ENCODE assay signal across 1 cellular context in the genomic region with DNA sequence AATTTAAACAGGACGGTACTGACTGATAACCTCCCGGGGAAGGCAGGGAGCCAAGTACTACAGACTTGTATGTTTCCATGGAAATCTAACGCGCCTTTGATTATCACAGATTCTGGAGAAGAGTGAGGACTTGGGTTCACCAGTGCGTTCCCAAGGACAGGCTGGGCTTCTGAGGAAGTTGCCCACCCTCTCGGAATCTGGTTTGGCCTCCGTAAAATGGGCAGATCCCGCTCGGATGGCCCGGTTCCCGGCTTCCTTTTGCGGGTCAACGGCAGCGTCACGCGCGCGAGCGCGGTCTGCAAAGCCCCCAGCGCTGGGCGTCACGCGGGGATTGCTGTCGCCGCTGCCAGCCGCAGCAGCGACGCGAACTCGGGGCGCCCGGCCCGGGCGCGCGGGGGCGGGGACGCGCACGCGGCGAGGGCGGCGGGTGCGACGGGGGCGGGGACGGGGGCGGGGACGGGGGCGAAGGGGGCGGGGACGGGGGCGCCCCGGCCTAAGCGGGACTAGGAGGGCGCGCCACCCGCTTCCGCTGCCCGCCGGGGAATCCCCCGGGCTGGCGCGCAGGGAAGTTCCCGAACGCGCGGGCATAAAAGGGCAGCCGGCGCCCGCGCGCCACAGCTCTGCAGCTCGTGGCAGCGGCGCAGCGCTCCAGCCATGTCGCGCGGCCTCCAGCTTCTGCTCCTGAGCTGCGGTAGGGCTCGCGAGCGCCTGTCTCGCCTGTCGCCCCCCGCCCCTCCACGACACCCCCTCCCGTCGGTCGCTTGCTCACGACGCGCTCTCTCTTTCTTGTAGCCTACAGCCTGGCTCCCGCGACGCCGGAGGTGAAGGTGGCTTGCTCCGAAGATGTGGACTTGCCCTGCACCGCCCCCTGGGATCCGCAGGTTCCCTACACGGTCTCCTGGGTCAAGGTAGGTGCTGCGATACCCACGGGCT.
TF ChIP-seq lines count a peak whose summit lies in the region.

A gene with protein sequence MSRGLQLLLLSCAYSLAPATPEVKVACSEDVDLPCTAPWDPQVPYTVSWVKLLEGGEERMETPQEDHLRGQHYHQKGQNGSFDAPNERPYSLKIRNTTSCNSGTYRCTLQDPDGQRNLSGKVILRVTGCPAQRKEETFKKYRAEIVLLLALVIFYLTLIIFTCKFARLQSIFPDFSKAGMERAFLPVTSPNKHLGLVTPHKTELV (plus strand): TSS at position 615 of the 933 bp plus-strand sequence. CDS start 40 bp downstream, at position 655.

TF ChIP-seq in HepG2, 621 proteins besides CTCF, POLR2A, EP300 and RAD21 (continued from another document and continues in another):
- no peak for TF ChIP-seq TEF (CRISPR knock-in tag; IDR thresholded peaks at IDR 0.05)
- no peak for TF ChIP-seq MLLT10 (CRISPR knock-in tag; IDR thresholded peaks at IDR 0.05)
- TF ChIP-seq SRF (IDR thresholded peaks at IDR 0.05; ENCODE audit: low read depth, low read length) = no peak
- no peak; the same call in 1 of the 2 replicates for TF ChIP-seq TRIM24 (CRISPR knock-in tag; IDR thresholded peaks at IDR 0.05)
- TF ChIP-seq POLR2AphosphoS5 (IDR thresholded peaks at IDR 0.05; ENCODE audit: low read depth, low read length) = no peak
- TF ChIP-seq JARID2 (CRISPR knock-in tag; IDR thresholded peaks at IDR 0.05; ENCODE audit: insufficient replicate concordance) = no peak
- no peak for TF ChIP-seq ARNTL (CRISPR knock-in tag; IDR thresholded peaks at IDR 0.05)
- TF ChIP-seq GATA4 (IDR thresholded peaks at IDR 0.05; ENCODE audit: borderline replicate concordance, low read depth) = no peak
- TF ChIP-seq MTA1 (CRISPR knock-in tag; IDR thresholded peaks at IDR 0.05; ENCODE audit: borderline replicate concordance) = no peak
- TF ChIP-seq RXRB (CRISPR knock-in tag; IDR thresholded peaks at IDR 0.05; ENCODE audit: borderline replicate concordance) = no peak
- no peak for TF ChIP-seq ZNF614 (CRISPR knock-in tag; IDR thresholded peaks at IDR 0.05; ENCODE audit: borderline replicate concordance)
- TF ChIP-seq ZNF34 (CRISPR knock-in tag; IDR thresholded peaks at IDR 0.05; ENCODE audit: borderline replicate concordance) = no peak
- no peak for TF ChIP-seq ATF1 (CRISPR knock-in tag; IDR thresholded peaks at IDR 0.05)
- TF ChIP-seq ZNF33B (CRISPR knock-in tag; IDR thresholded peaks at IDR 0.05) = no peak
- TF ChIP-seq ZNF790 (CRISPR knock-in tag; IDR thresholded peaks at IDR 0.05; ENCODE audit: borderline replicate concordance) = no peak
- no peak for TF ChIP-seq ZNF674 (CRISPR knock-in tag; IDR thresholded peaks at IDR 0.05; ENCODE audit: low read depth)
- TF ChIP-seq ZNF710 (CRISPR knock-in tag; IDR thresholded peaks at IDR 0.05; ENCODE audit: borderline replicate concordance) = no peak
- no peak for TF ChIP-seq HNRNPL (IDR thresholded peaks at IDR 0.05; ENCODE audit: low read depth, low read length)
- TF ChIP-seq TFE3 (CRISPR knock-in tag; IDR thresholded peaks at IDR 0.05) = no peak
- no peak for TF ChIP-seq ZNF263 (CRISPR knock-in tag; IDR thresholded peaks at IDR 0.05)
- 0 out of 2 replicates have a peak, but pooled peaks have one; percentile 12 for TF ChIP-seq SIN3A (IDR thresholded peaks at IDR 0.05; ENCODE audit: borderline replicate concordance, low read depth, low read length)
- TF ChIP-seq SAFB2 (CRISPR knock-in tag; IDR thresholded peaks at IDR 0.05; ENCODE audit: borderline replicate concordance, low read depth) = no peak
- TF ChIP-seq SP1 (IDR thresholded peaks at IDR 0.05) = no peak
- TF ChIP-seq SP1 (CRISPR knock-in tag; IDR thresholded peaks at IDR 0.05) = no peak
- no peak for TF ChIP-seq TCF7 (IDR thresholded peaks at IDR 0.05; ENCODE audit: low read depth)
- TF ChIP-seq ATRX (CRISPR knock-in tag; IDR thresholded peaks at IDR 0.05; ENCODE audit: borderline replicate concordance) = no peak
- no peak; the same call in 1 of the 2 replicates for TF ChIP-seq SAP130 (CRISPR knock-in tag; IDR thresholded peaks at IDR 0.05; ENCODE audit: low read depth)
- no peak for TF ChIP-seq ZNF10 (CRISPR knock-in tag; IDR thresholded peaks at IDR 0.05; ENCODE audit: borderline replicate concordance, low read depth)
- no peak for TF ChIP-seq POLR2AphosphoS2 (IDR thresholded peaks at IDR 0.05; ENCODE audit: low read depth, low read length)
- no peak for TF ChIP-seq ZBTB20 (CRISPR knock-in tag; IDR thresholded peaks at IDR 0.05; ENCODE audit: borderline replicate concordance, low read depth)
- no peak for TF ChIP-seq ZBTB21 (CRISPR knock-in tag; IDR thresholded peaks at IDR 0.05)
- no peak for TF ChIP-seq MATR3 (CRISPR knock-in tag; IDR thresholded peaks at IDR 0.05)
- no peak for TF ChIP-seq ZNF652 (CRISPR knock-in tag; IDR thresholded peaks at IDR 0.05; ENCODE audit: borderline replicate concordance, low read depth)
- TF ChIP-seq GATAD1 (CRISPR knock-in tag; IDR thresholded peaks at IDR 0.05) = no peak
- TF ChIP-seq ZNF543 (CRISPR knock-in tag; IDR thresholded peaks at IDR 0.05) = no peak
- TF ChIP-seq ZNF260 (CRISPR knock-in tag; IDR thresholded peaks at IDR 0.05; ENCODE audit: borderline replicate concordance, low read depth) = no peak
- TF ChIP-seq ZNF383 (CRISPR knock-in tag; IDR thresholded peaks at IDR 0.05; ENCODE audit: borderline replicate concordance) = no peak
- TF ChIP-seq CENPT (CRISPR knock-in tag; IDR thresholded peaks at IDR 0.05; ENCODE audit: low read depth) = no peak
- TF ChIP-seq ZNF225 (CRISPR knock-in tag; IDR thresholded peaks at IDR 0.05) = no peak
- 0 out of 2 replicates have a peak, but pooled peaks have one; percentile 61 for TF ChIP-seq ZNF253 (CRISPR knock-in tag; IDR thresholded peaks at IDR 0.05; ENCODE audit: borderline replicate concordance)
- TF ChIP-seq ZNF234 (CRISPR knock-in tag; conservative IDR thresholded peaks at IDR 0.05) = no peak
- TF ChIP-seq ZBTB7B (CRISPR knock-in tag; IDR thresholded peaks at IDR 0.05) = 0 out of 2 replicates have a peak, but pooled peaks have one; percentile 11
- TF ChIP-seq, protein P1, sequence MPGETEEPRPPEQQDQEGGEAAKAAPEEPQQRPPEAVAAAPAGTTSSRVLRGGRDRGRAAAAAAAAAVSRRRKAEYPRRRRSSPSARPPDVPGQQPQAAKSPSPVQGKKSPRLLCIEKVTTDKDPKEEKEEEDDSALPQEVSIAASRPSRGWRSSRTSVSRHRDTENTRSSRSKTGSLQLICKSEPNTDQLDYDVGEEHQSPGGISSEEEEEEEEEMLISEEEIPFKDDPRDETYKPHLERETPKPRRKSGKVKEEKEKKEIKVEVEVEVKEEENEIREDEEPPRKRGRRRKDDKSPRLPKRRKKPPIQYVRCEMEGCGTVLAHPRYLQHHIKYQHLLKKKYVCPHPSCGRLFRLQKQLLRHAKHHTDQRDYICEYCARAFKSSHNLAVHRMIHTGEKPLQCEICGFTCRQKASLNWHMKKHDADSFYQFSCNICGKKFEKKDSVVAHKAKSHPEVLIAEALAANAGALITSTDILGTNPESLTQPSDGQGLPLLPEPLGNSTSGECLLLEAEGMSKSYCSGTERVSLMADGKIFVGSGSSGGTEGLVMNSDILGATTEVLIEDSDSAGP (CRISPR knock-in tag; IDR thresholded peaks at IDR 0.05; ENCODE audit: borderline replicate concordance) = peak; percentile 62; the same call in 1 of the 2 replicates
- TF ChIP-seq ZNF678 (CRISPR knock-in tag; IDR thresholded peaks at IDR 0.05) = no peak
- TF ChIP-seq, protein P2, sequence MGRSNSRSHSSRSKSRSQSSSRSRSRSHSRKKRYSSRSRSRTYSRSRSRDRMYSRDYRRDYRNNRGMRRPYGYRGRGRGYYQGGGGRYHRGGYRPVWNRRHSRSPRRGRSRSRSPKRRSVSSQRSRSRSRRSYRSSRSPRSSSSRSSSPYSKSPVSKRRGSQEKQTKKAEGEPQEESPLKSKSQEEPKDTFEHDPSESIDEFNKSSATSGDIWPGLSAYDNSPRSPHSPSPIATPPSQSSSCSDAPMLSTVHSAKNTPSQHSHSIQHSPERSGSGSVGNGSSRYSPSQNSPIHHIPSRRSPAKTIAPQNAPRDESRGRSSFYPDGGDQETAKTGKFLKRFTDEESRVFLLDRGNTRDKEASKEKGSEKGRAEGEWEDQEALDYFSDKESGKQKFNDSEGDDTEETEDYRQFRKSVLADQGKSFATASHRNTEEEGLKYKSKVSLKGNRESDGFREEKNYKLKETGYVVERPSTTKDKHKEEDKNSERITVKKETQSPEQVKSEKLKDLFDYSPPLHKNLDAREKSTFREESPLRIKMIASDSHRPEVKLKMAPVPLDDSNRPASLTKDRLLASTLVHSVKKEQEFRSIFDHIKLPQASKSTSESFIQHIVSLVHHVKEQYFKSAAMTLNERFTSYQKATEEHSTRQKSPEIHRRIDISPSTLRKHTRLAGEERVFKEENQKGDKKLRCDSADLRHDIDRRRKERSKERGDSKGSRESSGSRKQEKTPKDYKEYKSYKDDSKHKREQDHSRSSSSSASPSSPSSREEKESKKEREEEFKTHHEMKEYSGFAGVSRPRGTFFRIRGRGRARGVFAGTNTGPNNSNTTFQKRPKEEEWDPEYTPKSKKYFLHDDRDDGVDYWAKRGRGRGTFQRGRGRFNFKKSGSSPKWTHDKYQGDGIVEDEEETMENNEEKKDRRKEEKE (IDR thresholded peaks at IDR 0.05) = no peak
- TF ChIP-seq NR1H2 (CRISPR knock-in tag; IDR thresholded peaks at IDR 0.05; ENCODE audit: borderline replicate concordance, low read depth) = 0 out of 2 replicates have a peak, but pooled peaks have one; percentile 64
- TF ChIP-seq HCFC1 (IDR thresholded peaks at IDR 0.05; ENCODE audit: low read depth, low read length) = no peak
- no peak for TF ChIP-seq RARA (CRISPR knock-in tag; IDR thresholded peaks at IDR 0.05)
- no peak for TF ChIP-seq ZNF841 (CRISPR knock-in tag; IDR thresholded peaks at IDR 0.05; ENCODE audit: borderline replicate concordance)
- TF ChIP-seq, protein P3, sequence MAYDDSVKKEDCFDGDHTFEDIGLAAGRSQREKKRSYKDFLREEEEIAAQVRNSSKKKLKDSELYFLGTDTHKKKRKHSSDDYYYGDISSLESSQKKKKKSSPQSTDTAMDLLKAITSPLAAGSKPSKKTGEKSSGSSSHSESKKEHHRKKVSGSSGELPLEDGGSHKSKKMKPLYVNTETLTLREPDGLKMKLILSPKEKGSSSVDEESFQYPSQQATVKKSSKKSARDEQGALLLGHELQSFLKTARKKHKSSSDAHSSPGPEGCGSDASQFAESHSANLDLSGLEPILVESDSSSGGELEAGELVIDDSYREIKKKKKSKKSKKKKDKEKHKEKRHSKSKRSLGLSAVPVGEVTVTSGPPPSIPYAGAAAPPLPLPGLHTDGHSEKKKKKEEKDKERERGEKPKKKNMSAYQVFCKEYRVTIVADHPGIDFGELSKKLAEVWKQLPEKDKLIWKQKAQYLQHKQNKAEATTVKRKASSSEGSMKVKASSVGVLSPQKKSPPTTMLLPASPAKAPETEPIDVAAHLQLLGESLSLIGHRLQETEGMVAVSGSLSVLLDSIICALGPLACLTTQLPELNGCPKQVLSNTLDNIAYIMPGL (CRISPR knock-in tag; IDR thresholded peaks at IDR 0.05; ENCODE audit: borderline replicate concordance in 1 of 2, low read depth in 1 of 2) = peak; percentile 48 to 61; a peak in 1 of 4 replicates
- TF ChIP-seq, protein P4, sequence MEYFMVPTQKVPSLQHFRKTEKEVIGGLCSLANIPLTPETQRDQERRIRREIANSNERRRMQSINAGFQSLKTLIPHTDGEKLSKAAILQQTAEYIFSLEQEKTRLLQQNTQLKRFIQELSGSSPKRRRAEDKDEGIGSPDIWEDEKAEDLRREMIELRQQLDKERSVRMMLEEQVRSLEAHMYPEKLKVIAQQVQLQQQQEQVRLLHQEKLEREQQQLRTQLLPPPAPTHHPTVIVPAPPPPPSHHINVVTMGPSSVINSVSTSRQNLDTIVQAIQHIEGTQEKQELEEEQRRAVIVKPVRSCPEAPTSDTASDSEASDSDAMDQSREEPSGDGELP (IDR thresholded peaks at IDR 0.05; ENCODE audit: borderline replicate concordance, low read depth) = no peak
- TF ChIP-seq, protein P5, sequence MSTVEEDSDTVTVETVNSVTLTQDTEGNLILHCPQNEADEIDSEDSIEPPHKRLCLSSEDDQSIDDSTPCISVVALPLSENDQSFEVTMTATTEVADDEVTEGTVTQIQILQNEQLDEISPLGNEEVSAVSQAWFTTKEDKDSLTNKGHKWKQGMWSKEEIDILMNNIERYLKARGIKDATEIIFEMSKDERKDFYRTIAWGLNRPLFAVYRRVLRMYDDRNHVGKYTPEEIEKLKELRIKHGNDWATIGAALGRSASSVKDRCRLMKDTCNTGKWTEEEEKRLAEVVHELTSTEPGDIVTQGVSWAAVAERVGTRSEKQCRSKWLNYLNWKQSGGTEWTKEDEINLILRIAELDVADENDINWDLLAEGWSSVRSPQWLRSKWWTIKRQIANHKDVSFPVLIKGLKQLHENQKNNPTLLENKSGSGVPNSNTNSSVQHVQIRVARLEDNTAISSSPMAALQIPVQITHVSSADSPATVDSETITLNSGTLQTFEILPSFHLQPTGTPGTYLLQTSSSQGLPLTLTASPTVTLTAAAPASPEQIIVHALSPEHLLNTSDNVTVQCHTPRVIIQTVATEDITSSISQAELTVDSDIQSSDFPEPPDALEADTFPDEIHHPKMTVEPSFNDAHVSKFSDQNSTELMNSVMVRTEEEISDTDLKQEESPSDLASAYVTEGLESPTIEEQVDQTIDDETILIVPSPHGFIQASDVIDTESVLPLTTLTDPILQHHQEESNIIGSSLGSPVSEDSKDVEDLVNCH (CRISPR knock-in tag; IDR thresholded peaks at IDR 0.05) = no peak
